8 cellular contexts compared by ENCODE assay signal in genomic region chr17:35088911-35089845, GRCh38. TPM values are rescaled to one million over a fixed set of nuclear protein-coding genes. Genes with fewer than 3 reads are reported as not detected.
DNase-seq lines count a peak whose midpoint lies in the region; ATAC-seq and TF ChIP-seq lines count a peak whose summit lies in the region.

No MANE protein-coding gene starts in this region.

- peak overlapping the region; percentile 93 for H2AFZ ChIP-seq in Loucy (ENCODE audit: low read length)

- peaks cover 30% of the 10 kb centered on the region; the same call in 1 of the 2 replicates for H3K79me2 ChIP-seq in Loucy (ENCODE audit: insufficient read depth, low read length)

- peak overlapping the region; percentile 82 for H3K4me2 ChIP-seq in Loucy (ENCODE audit: low read depth, low read length, poor library complexity, severe bottlenecking)

- H3K4me3 ChIP-seq in H7 (ENCODE audit: insufficient read depth, low read depth, low read length) (peak overlapping the region; percentile 75), Loucy (ENCODE audit: low read length, poor library complexity, severe bottlenecking) (peak overlapping the region; percentile 92), thoracic aorta (peak overlapping the region; percentile 92)

- no peaks in the 10 kb centered on the region for H3F3A ChIP-seq in Loucy (ENCODE audit: low read depth)

- ATAC-seq in omental fat pad (ENCODE audit: low FRiP score) (peak; percentile 96), thoracic aorta (ENCODE audit: insufficient number of reproducible peaks, low FRiP score, low read depth) (peak; percentile 84)

- H3K9ac ChIP-seq in Loucy (ENCODE audit: low read depth, low read length, poor library complexity, severe bottlenecking): peak overlapping the region; percentile 84

- H3K27me3 ChIP-seq in H7 (ENCODE audit: control insufficient read depth, insufficient read depth, low read length) (no peaks in the 10 kb centered on the region), Loucy (ENCODE audit: insufficient read depth, low read length, poor library complexity, severe bottlenecking) (no peaks in the 10 kb centered on the region), thoracic aorta (replicated peaks; ENCODE audit: insufficient read depth) (no peaks in the 10 kb centered on the region)

- H3K36me3 ChIP-seq in H7 (replicated peaks; ENCODE audit: control insufficient read depth, insufficient read depth, low read length) (no peaks in the 10 kb centered on the region), Loucy (ENCODE audit: insufficient read depth, low read length) (no peaks in the 10 kb centered on the region), thoracic aorta (no peaks in the 10 kb centered on the region)

- DNase-seq in GM03348 (ENCODE audit: low spot score): peak; percentile 97
- peak; percentile 96 for DNase-seq in H7
- peak; percentile 70 for DNase-seq in SK-N-DZ (ENCODE audit: low spot score)
- peak; percentile 89 for DNase-seq in activated naive CD4-positive, alpha-beta T cell treated with anti-CD3 and anti-CD28 coated beads, Interleukin-2, amount 50 U/mL, for 16 hours
- peak; percentile 90 for DNase-seq in globus pallidus (ENCODE audit: low spot score)
- peak; percentile 65 for DNase-seq in omental fat pad (ENCODE audit: low spot score)
- DNase-seq in thoracic aorta (ENCODE audit: low spot score): peak; percentile 48

- H3K27ac ChIP-seq in thoracic aorta: peak overlapping the region; percentile 80 to 89

- peak; percentile 67 for TF ChIP-seq CTCF in Loucy (conservative IDR thresholded peaks at IDR 0.05; ENCODE audit: low read length)
- peak in 2 of 3 donors; percentile 39 to 79 for TF ChIP-seq CTCF in omental fat pad (IDR thresholded peaks at IDR 0.05)
- peak; percentile 77 for TF ChIP-seq CTCF in thoracic aorta (IDR thresholded peaks at IDR 0.05)

- no peaks in the 10 kb centered on the region for H3K9me3 ChIP-seq in Loucy (ENCODE audit: insufficient read depth, low read depth, low read length)
- H3K9me3 ChIP-seq in thoracic aorta: no peaks in the 10 kb centered on the region

- H3K4me1 ChIP-seq in Loucy (ENCODE audit: insufficient read depth, low read length, poor library complexity, severe bottlenecking) (peaks cover 36% of the 10 kb centered on the region), thoracic aorta (ENCODE audit: control insufficient read depth in 1 of 2, low read depth in 2 of 2) (peaks cover 7 to 13% of the 10 kb centered on the region in 2 donors)

- H4K20me1 ChIP-seq in Loucy (ENCODE audit: insufficient read depth, low read length, poor library complexity, severe bottlenecking): no peaks in the 10 kb centered on the region

- no peaks in the 10 kb centered on the region for H3K9me2 ChIP-seq in Loucy (replicated peaks; ENCODE audit: low read depth, low read length)

RNA-seq across cellular contexts. Expression of gene RFFL, which starts 25.7 kb away (rescaled TPM):
- 25.5 and 29.9 TPM in 2 replicates for total RNA-seq in H7 (2014; rRNA removed; shearing (Covaris generic))
- polyA plus RNA-seq in SK-N-DZ (2014; cell fraction: cytosol; rRNA removed): 8.5 and 9.7 TPM in 2 replicates
- 3.3 and 7.7 TPM in 2 replicates for polyA plus RNA-seq in SK-N-DZ (2014; cell fraction: nucleus; rRNA removed)
- total RNA-seq in omental fat pad (10 to 100 TPM; 17.3 to 23.1 (median 19.7) TPM), thoracic aorta (10 to 100 TPM; 22.0 to 30.9 TPM)

RNA-seq across cellular contexts. Expression of gene RAD51D, which starts 30.5 kb away (rescaled TPM):
- total RNA-seq in H7 (2014; rRNA removed; shearing (Covaris generic)): 8.0 and 8.6 TPM in 2 replicates
- polyA plus RNA-seq in SK-N-DZ (2014; cell fraction: cytosol; rRNA removed): 25.3 and 25.9 TPM in 2 replicates
- 25.4 and 33.4 TPM in 2 replicates for polyA plus RNA-seq in SK-N-DZ (2014; cell fraction: nucleus; rRNA removed)
- total RNA-seq in omental fat pad: 10 to 100 TPM in 2 of 4 donors, 1 to 10 TPM in 2; 6.4 to 16.1 (median 9.9) TPM
- total RNA-seq in thoracic aorta: 10 to 100 TPM in 1 of 2 donors, 1 to 10 TPM in 1; 6.5 to 25.1 TPM

RNA-seq across cellular contexts. Expression of gene FNDC8, which starts 32.2 kb away (rescaled TPM):
- 0.55 TPM in 1 of 2 replicates, not detected in the other for total RNA-seq in H7 (2014; rRNA removed; shearing (Covaris generic))
- not detected in 2 replicates for polyA plus RNA-seq in SK-N-DZ (2014; cell fraction: cytosol; rRNA removed)
- polyA plus RNA-seq in SK-N-DZ (2014; cell fraction: nucleus; rRNA removed): not detected in 2 replicates
- total RNA-seq in omental fat pad (not detected), thoracic aorta (not detected)

RNA-seq across cellular contexts. Expression of gene NLE1, which starts 52.9 kb away (rescaled TPM):
- total RNA-seq in H7 (2014; rRNA removed; shearing (Covaris generic)): 61.7 and 70.6 TPM in 2 replicates
- polyA plus RNA-seq in SK-N-DZ (2014; cell fraction: cytosol; rRNA removed): 35.3 and 39.3 TPM in 2 replicates
- 41.4 and 57.2 TPM in 2 replicates for polyA plus RNA-seq in SK-N-DZ (2014; cell fraction: nucleus; rRNA removed)
- 10 to 100 TPM; 12.1 to 31.3 (median 14.6) TPM for total RNA-seq in omental fat pad
- total RNA-seq in thoracic aorta: 10 to 100 TPM in 1 of 2 donors, 1 to 10 TPM in 1; 8.1 to 10.7 TPM

RNA-seq across cellular contexts. Expression of gene UNC45B, which starts 58.4 kb away (rescaled TPM):
- total RNA-seq in H7 (2014; rRNA removed; shearing (Covaris generic)): 0.07 TPM in 1 of 2 replicates, not detected in the other
- polyA plus RNA-seq in SK-N-DZ (2014; cell fraction: cytosol; rRNA removed): not detected in 2 replicates
- polyA plus RNA-seq in SK-N-DZ (2014; cell fraction: nucleus; rRNA removed): not detected in 2 replicates
- total RNA-seq in omental fat pad: under 1 TPM in 1 of 4 donors, not detected in 3; 0.06 TPM
- total RNA-seq in thoracic aorta: not detected

Comparison
In these comparisons a context has a peak if more than half of its experiments do, and no peak if none do; other contexts are left out.
1. Peak in every context shown above with its lines: DNase-seq, ATAC-seq, H3K4me3 ChIP-seq and H3K27ac ChIP-seq.